11 cellular contexts compared by ENCODE assay signal in the genomic region with DNA sequence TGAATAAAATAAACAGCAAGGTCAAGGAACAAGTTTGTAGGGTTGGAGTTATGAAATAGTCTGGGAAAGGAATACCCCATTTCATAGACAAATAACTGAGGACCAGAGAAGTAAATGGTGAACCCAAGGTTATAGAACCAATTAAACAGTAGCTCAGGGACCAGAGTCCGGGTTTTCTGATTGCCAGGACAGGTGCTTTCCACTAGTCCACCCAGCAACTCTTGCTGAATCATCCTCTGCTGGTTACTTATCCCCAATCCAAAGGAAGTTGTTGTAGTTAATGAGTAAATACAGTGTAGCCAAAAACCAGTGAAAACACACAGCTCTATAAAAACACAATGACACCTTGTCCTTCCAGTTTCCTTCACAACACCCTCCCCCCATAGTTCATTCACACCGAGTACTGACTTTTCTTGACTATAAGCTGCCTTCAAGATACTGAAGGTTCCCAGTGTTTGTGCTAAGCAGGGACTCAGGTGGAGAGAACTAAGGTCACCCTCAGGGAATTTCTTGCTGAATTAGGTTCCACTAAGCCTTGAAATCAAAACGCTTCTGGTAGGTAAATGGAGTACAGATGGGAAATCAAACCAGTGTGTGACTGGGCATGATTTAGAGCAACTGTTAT. TPM values are rescaled to one million over a fixed set of nuclear protein-coding genes. Genes with fewer than 3 reads are reported as not detected.
DNase-seq lines count a peak whose midpoint lies in the region; ATAC-seq, FAIRE-seq and TF ChIP-seq lines count a peak whose summit lies in the region.
"Had no signal": no experiment of that assay in that cellular context is flagged by ENCODE, and none has a peak within 500 bp of the region (broad histone marks: within the 10 kb centered on the region; RNA-seq: fewer than 3 reads in every experiment).

No MANE protein-coding gene starts in this region.

- H4K20me1 ChIP-seq in GM12878 (ENCODE audit: control insufficient read depth, insufficient read depth) (no peaks in the 10 kb centered on the region), MM.1S (ENCODE audit: insufficient read depth, low read length) (no peaks in the 10 kb centered on the region)

- FAIRE-seq in GM12878 (lab: Jason Lieb, UNC) (no peak), HTR-8/SVneo (lab: Jason Lieb, UNC) (no peak)

- H3K9me3 ChIP-seq in GM12878 (replicated peaks; ENCODE audit: control insufficient read depth, insufficient read depth, low read length) (no peaks in the 10 kb centered on the region), transverse colon (no peaks in the 10 kb centered on the region), psoas muscle (no peaks in the 10 kb centered on the region), MM.1S (replicated peaks; ENCODE audit: insufficient read depth, low read length) (no peaks in the 10 kb centered on the region)
- H3K9me3 ChIP-seq: breast epithelium had no signal

- no peak for TF ChIP-seq RAD21 in GM12878 (IDR thresholded peaks at IDR 0.05; ENCODE audit: insufficient read depth, low read depth, low read length)

- H3K4me2 ChIP-seq in GM12878 (ENCODE audit: control insufficient read depth, insufficient read depth) (no peak overlapping the region), MM.1S (ENCODE audit: low read depth, low read length) (no peak overlapping the region)

- POLR2A ChIA-PET in GM12878 (lab: Charles Lee), result no interaction called here

- H3K9ac ChIP-seq in GM12878 (ENCODE audit: control insufficient read depth, insufficient read depth, low read length) (no peak overlapping the region), MM.1S (ENCODE audit: low read length) (no peak overlapping the region)

- RAD21 ChIA-PET in GM12878 (lab: Charles Lee; ENCODE audit: unreplicated experiment), result interaction anchor here (0.7 kb wide), 1 partner anchor 47 kb away, joined by 3 read pairs; no protein-coding TSS in a partner anchor

- H3F3A ChIP-seq in MM.1S (ENCODE audit: insufficient read depth, low read length), result no peaks in the 10 kb centered on the region

- no peaks in the 10 kb centered on the region for H3K4me1 ChIP-seq in GM12878 (ENCODE audit: control insufficient read depth, insufficient read depth, low read length)
- H3K4me1 ChIP-seq in transverse colon, result peaks cover 0 to 9% (median 0%) of the 10 kb centered on the region in 4 donors
- no peaks in the 10 kb centered on the region for H3K4me1 ChIP-seq in psoas muscle
- no peaks in the 10 kb centered on the region for H3K4me1 ChIP-seq in MM.1S (ENCODE audit: low read length)
- H3K4me1 ChIP-seq: breast epithelium had no signal

- H3K4me3 ChIP-seq in GM12878, result no peak overlapping the region
- peak overlapping the region in 3 of 4 donors; percentile 33 to 46 (median 36) for H3K4me3 ChIP-seq in transverse colon
- H3K4me3 ChIP-seq in psoas muscle, result no peak overlapping the region
- H3K4me3 ChIP-seq in MM.1S (ENCODE audit: low read length), result no peak overlapping the region
- H3K4me3 ChIP-seq: breast epithelium, lung had no signal

- CTCF ChIA-PET in GM12878 (lab: Yijun Ruan, JAX), result no interaction called here

- H3K27ac ChIP-seq in GM12878 (ENCODE audit: control insufficient read depth, insufficient read depth) (no peak overlapping the region), transverse colon (peak overlapping the region; percentile 75 to 82 (median 78)), psoas muscle (no peak overlapping the region), MM.1S (ENCODE audit: low read length) (no peak overlapping the region)
- H3K27ac ChIP-seq: breast epithelium had no signal

- intact Hi-C loops in GM12878 (cut with micrococcal nuclease; ENCODE audit: unreplicated experiment) (no loop called here), transverse colon (cut with DNase I; ENCODE audit: low total_unique reads) (no loop called here), psoas muscle (cut with DNase I) (no loop called here)

- SMC1A ChIA-PET in GM12878 (lab: Charles Lee; ENCODE audit: uncharacterized antibody, unreplicated experiment), result interaction anchor here (0.6 to 1.0 kb wide), 4 partner anchors 14 to 84 kb away, joined by 3 to 4 read pairs (median 3); no protein-coding TSS in a partner anchor

- WGBS in GM12878 (ENCODE audit: insufficient coverage, insufficient replicate concordance, low lambda C conversion rate, missing lambda C conversion rate), result 13% methylated on average over 3 of the region's 3 CpGs
- 33 to 41% methylated on average over 2 to 3 of the region's 3 CpGs for WGBS in transverse colon (ENCODE audit: low coverage in 1 of 2), 2 donors
- 60 to 69% (median 60%) methylated on average over 3 of the region's 3 CpGs for WGBS in psoas muscle, 3 donors

- in situ Hi-C loops in GM12878 (cut with MboI), result no loop called here
- in situ Hi-C loops in transverse colon (cut with MboI; ENCODE audit: low pct_ligation_motif_present in 1 of 4, low pct_unique_long_range_greater_than_20kb in 1 of 4, low sequenced_read_pairs in 3 of 4), result no loop called here

- DNase-seq in GM12878 (ENCODE audit: low read depth, low spot score) (peak; percentile 24), transverse colon (peak; percentile 63), HTR-8/SVneo (ENCODE audit: insufficient read length, low spot score) (no peak), psoas muscle (no peak), MM.1S (no peak)
- DNase-seq: foreskin melanocyte, T-helper 1 cell had no signal

- H2AFZ ChIP-seq in GM12878 (ENCODE audit: control insufficient read depth, low read depth, low read length), result no peak overlapping the region
- H2AFZ ChIP-seq in MM.1S (ENCODE audit: low read length), result no peak overlapping the region

- BruUV-seq in GM12878 (replicated peaks; lab: Mats Ljungman, UMichigan), result no TSS peak

- no peak for TF ChIP-seq EP300 in GM12878 (IDR thresholded peaks at IDR 0.05; ENCODE audit: borderline replicate concordance in 1 of 2, control insufficient read depth in 1 of 2, low read depth in 2 of 2, low read length in 2 of 2)
- TF ChIP-seq EP300 in transverse colon (IDR thresholded peaks at IDR 0.05; ENCODE audit: low read depth), result no peak

- H3K27me3 ChIP-seq in GM12878 (replicated peaks in 1 of 2; ENCODE audit: control insufficient read depth in 2 of 2, insufficient read depth in 2 of 2, low read length in 1 of 2) (no peaks in the 10 kb centered on the region), transverse colon (no peaks in the 10 kb centered on the region), psoas muscle (ENCODE audit: insufficient read depth in 3 of 3, low read length in 2 of 3) (no peaks in the 10 kb centered on the region), MM.1S (replicated peaks; ENCODE audit: insufficient read depth, low read length) (no peaks in the 10 kb centered on the region)
- H3K27me3 ChIP-seq: breast epithelium had no signal

- H3K9me2 ChIP-seq in MM.1S (replicated peaks; ENCODE audit: insufficient read depth, low read length), result no peaks in the 10 kb centered on the region

- TF ChIP-seq POLR2A in GM12878 (IDR thresholded peaks at IDR 0.05; ENCODE audit: low read depth, low read length), result no peak
- TF ChIP-seq POLR2A in transverse colon (IDR thresholded peaks at IDR 0.05), result peak; percentile 74

- H3K36me3 ChIP-seq in GM12878 (ENCODE audit: control insufficient read depth in 2 of 2, insufficient read depth in 2 of 2, low read length in 1 of 2) (no peaks in the 10 kb centered on the region), transverse colon (no peaks in the 10 kb centered on the region), psoas muscle (ENCODE audit: insufficient read depth in 1 of 2, low read depth in 1 of 2) (no peaks in the 10 kb centered on the region), MM.1S (replicated peaks; ENCODE audit: insufficient read depth, low read length) (no peaks in the 10 kb centered on the region)
- H3K36me3 ChIP-seq: breast epithelium had no signal

- H3K79me2 ChIP-seq in GM12878 (ENCODE audit: control insufficient read depth, insufficient read depth, low read length), result no peaks in the 10 kb centered on the region
- H3K79me2 ChIP-seq in MM.1S (ENCODE audit: low read length), result no peaks in the 10 kb centered on the region

- ATAC-seq in GM19438 (IDR thresholded peaks at IDR 0.05; ENCODE audit: low read depth, unreplicated experiment) (peak; percentile 66), HG03064 (IDR thresholded peaks at IDR 0.05; ENCODE audit: low read depth, unreplicated experiment) (peak; percentile 66), GM12878 (peak; percentile 72), psoas muscle (no peak)

- TF ChIP-seq CTCF in GM12878 (IDR thresholded peaks at IDR 0.05 in 2 of 3, conservative IDR thresholded peaks at IDR 0.05 in 1 of 3; ENCODE audit: control insufficient read depth in 2 of 3, extremely low read depth in 1 of 3, insufficient read depth in 1 of 3, low read depth in 3 of 3, low read length in 3 of 3) (no peak), transverse colon (IDR thresholded peaks at IDR 0.05) (no peak), psoas muscle (IDR thresholded peaks at IDR 0.05) (no peak), MM.1S (IDR thresholded peaks at IDR 0.05; ENCODE audit: low read length) (no peak)

TF ChIP-seq in GM12878, 131 proteins besides CTCF, POLR2A, EP300 and RAD21 (continues in another document):
- TF ChIP-seq ZSCAN29 (IDR thresholded peaks at IDR 0.05) (no peak), ZZZ3 (IDR thresholded peaks at IDR 0.05; ENCODE audit: control insufficient read depth, insufficient read length, low read depth) (no peak), TBL1XR1 (IDR thresholded peaks at IDR 0.05; ENCODE audit: low read depth, low read length) (no peak)

RNA-seq across cellular contexts. Expression of gene TINAG, which starts 0.7 kb away (rescaled TPM):
- not detected in 2 replicates for total RNA-seq in GM12878 (2013; cell fraction: nucleolus; rRNA removed)
- 0.38 and 2.0 TPM in 2 replicates for total RNA-seq in GM12878 (2014; rRNA removed)
- 0.81 and 1.4 TPM in 2 replicates for total RNA-seq in GM12878 (2014; rRNA removed; fragmentation: Illumina TruSeq; extraction: Trizol)
- total RNA-seq in GM12878 (2021), result 0.51 and 0.64 TPM in 2 replicates
- polyA plus RNA-seq in GM12878 (2011; ENCODE audit: low read depth), result 0.21 TPM
- 7.7 and 9.4 TPM in 2 replicates for polyA plus RNA-seq in GM12878 (2011; rRNA removed)
- polyA plus RNA-seq in GM12878 (2011; cell fraction: cytosol; rRNA removed), result 3.1 and 3.3 TPM in 2 replicates
- polyA plus RNA-seq in GM12878 (2011; cell fraction: nucleus; rRNA removed), result 5.1 and 5.2 TPM in 2 replicates
- 0.08 TPM in 1 of 2 replicates, not detected in the other for polyA plus RNA-seq in GM12878 (2012)
- polyA plus RNA-seq in GM12878 (2014; fragmentation: Illumina TruSeq; extraction: Trizol), result 1.0 TPM in 1 of 2 replicates, not detected in the other
- polyA plus RNA-seq in GM12878 (2014; fragmentation: Nextera tagmentation; extraction: Ambion mirVana), result 1 to 10 TPM; 4.1 to 4.4 TPM
- 0.86 and 1.1 TPM in 2 replicates for polyA plus RNA-seq in GM12878 (2014; rRNA removed)
- polyA plus RNA-seq in GM12878 (2016; fragmentation: Nextera tagmentation; extraction: Ambion mirVana), result under 1 TPM; 0.26 to 0.28 TPM
- 4.3 and 8.5 TPM in 2 replicates for polyA minus RNA-seq in GM12878 (2011; rRNA and poly(A)+ RNA removed)
- 1.9 TPM in 1 of 2 replicates, not detected in the other for polyA minus RNA-seq in GM12878 (2011; cell fraction: cytosol; rRNA and poly(A)+ RNA removed)
- 5.0 and 5.4 TPM in 2 replicates for polyA minus RNA-seq in GM12878 (2011; cell fraction: nucleus; rRNA and poly(A)+ RNA removed)
- total RNA-seq in transverse colon, result 100 to 1,000 TPM in 1 of 4 donors, 10 to 100 TPM in 3; 27.5 to 155 (median 66.3) TPM
- total RNA-seq in psoas muscle, result under 1 TPM in 2 of 4 donors, not detected in 2; 0.27 TPM
- polyA plus RNA-seq in psoas muscle, result under 1 TPM; 0.03 to 0.04 (median 0.04) TPM
- total RNA-seq: breast epithelium, lung had no signal
- polyA plus RNA-seq: lung had no signal

Comparison
In these comparisons a context has a peak if more than half of its experiments do, and no peak if none do; other contexts are left out.
1. ATAC-seq: peak in GM19438 (single experiment), HG03064 (single experiment) and GM12878 (single experiment); none in psoas muscle (0 of 4).
2. DNase-seq: peak in GM12878 (single experiment) and transverse colon (single experiment); none in HTR-8/SVneo (single experiment), psoas muscle (0 of 2) and MM.1S (single experiment).
3. H3K27ac ChIP-seq: peak in transverse colon (4 of 4); none in GM12878 (single experiment), psoas muscle (single experiment) and MM.1S (single experiment).
4. H3K4me3 ChIP-seq: peak in transverse colon (3 of 4); none in GM12878 (single experiment), psoas muscle (single experiment) and MM.1S (single experiment).
5. RNA of gene TINAG, which starts 0.7 kb away (total RNA-seq): 27.5 to 155 TPM in transverse colon; 0.38 to 2.0 TPM in GM12878 and 0.27 TPM in psoas muscle; every median in the first group is over 4 times any median in the second.